8 cellular contexts compared by ENCODE assay signal in the genomic region with DNA sequence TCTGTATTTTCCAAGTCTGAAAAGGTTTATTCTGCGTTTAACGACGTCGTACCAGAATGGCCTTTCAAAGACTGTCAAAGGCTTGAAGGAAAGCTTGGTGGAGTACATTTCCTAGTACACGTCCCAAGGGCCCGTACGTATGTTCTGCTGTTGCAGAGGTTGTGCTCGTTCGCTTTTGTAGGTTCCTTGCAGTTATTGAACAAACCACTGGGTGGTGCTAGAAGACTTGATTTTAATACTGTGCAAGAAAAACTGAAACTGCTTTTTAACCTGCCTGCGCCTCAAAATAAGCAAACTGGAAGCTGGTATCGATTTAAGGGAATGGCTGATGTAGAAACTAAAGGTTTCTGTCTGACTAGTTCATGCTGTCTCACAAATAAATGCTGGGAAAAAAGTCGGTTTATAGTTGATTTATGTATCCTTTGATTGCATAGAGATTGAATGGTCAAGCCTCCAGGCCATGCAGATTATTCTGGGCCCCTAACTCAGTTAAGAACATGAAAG. TPM values are rescaled to one million over a fixed set of nuclear protein-coding genes. Genes with fewer than 3 reads are reported as not detected.
DNase-seq lines count a peak whose midpoint lies in the region; ATAC-seq, FAIRE-seq and TF ChIP-seq lines count a peak whose summit lies in the region.

No MANE protein-coding gene starts in this region.

- no peaks in the 10 kb centered on the region for H3K9me3 Mint-ChIP-seq in activated CD4-positive, alpha-beta memory T cell treated with anti-CD3 and anti-CD28 coated beads, Interleukin-2, amount 10 ng/mL, durations not matched to agents 7 days and 5 days
- H3K9me3 Mint-ChIP-seq in memory B cell: no peaks in the 10 kb centered on the region

- CTCF ChIA-PET in activated CD4-positive, alpha-beta memory T cell treated with anti-CD3 and anti-CD28 coated beads, Interleukin-2, amount 10 ng/mL, durations not matched to agents 7 days and 5 days (lab: Charles Lee): interaction anchor here (0.6 to 15.8 kb wide), 24 partner anchors 9 to 372 kb away, joined by 3 to 259 read pairs (median 4); no protein-coding TSS in a partner anchor

- H3K27me3 ChIP-seq in effector memory CD4-positive, alpha-beta T cell (replicated peaks; ENCODE audit: control insufficient read depth, insufficient read depth, low read length, poor library complexity, severe bottlenecking): no peaks in the 10 kb centered on the region

- peak; percentile 95 for FAIRE-seq in A204.1 (lab: Jason Lieb, UNC)

- peak overlapping the region; percentile 58 for H3K4me3 Mint-ChIP-seq in activated CD4-positive, alpha-beta memory T cell treated with anti-CD3 and anti-CD28 coated beads, Interleukin-2, amount 10 ng/mL, durations not matched to agents 7 days and 5 days
- no peak overlapping the region for H3K4me3 Mint-ChIP-seq in memory B cell

- peak overlapping the region; percentile 28 for H3K4me3 ChIP-seq in effector memory CD4-positive, alpha-beta T cell (ENCODE audit: insufficient read depth, low read depth, low read length, poor library complexity, severe bottlenecking)

- in situ Hi-C loops in GM13976 (cut with MboI; ENCODE audit: low sequenced_read_pairs, unreplicated experiment): loop anchor here (10.0 kb wide), 1 partner anchor 210 kb away; no protein-coding TSS in a partner anchor

- peak; percentile 65 for TF ChIP-seq CTCF in GM13976 (IDR thresholded peaks at IDR 0.05; ENCODE audit: borderline replicate concordance, control extremely low read depth, extremely low read depth, insufficient read depth, missing control alignments)

- no peaks in the 10 kb centered on the region for H3K27me3 Mint-ChIP-seq in activated CD4-positive, alpha-beta memory T cell treated with anti-CD3 and anti-CD28 coated beads, Interleukin-2, amount 10 ng/mL, durations not matched to agents 7 days and 5 days
- H3K27me3 Mint-ChIP-seq in memory B cell: no peaks in the 10 kb centered on the region

- ATAC-seq in HG03520 (IDR thresholded peaks at IDR 0.05; ENCODE audit: unreplicated experiment): peak; percentile 45
- ATAC-seq in memory B cell (ENCODE audit: low read depth): peak; percentile 72

- peak overlapping the region; percentile 46 for H3K27ac ChIP-seq in effector memory CD4-positive, alpha-beta T cell (ENCODE audit: insufficient read depth, low read length, poor library complexity, severe bottlenecking)

- DNase-seq in GM13976 (ENCODE audit: low spot score): peak; percentile 74
- DNase-seq in NCI-H774 (lab: John Stamatoyannopoulos, UW): peak; percentile 42
- DNase-seq in activated CD4-positive, alpha-beta memory T cell treated with anti-CD3 and anti-CD28 coated beads, Interleukin-2, amount 10 ng/mL, durations not matched to agents 7 days and 5 days: peak; percentile 75
- peak; percentile 27 to 66 (median 48) for DNase-seq in effector memory CD4-positive, alpha-beta T cell
- peak; percentile 72 to 82 for DNase-seq in memory B cell (ENCODE audit: low spot score in 2 of 2)
- peak; percentile 12 to 18 for DNase-seq in stimulated activated CD8-positive, alpha-beta memory T cell treated with anti-CD3 and anti-CD28 coated beads, Interleukin-7, amount 100 ng/mL, for 1 hour (ENCODE audit: low read depth in 2 of 2)

- peaks cover 83% of the 10 kb centered on the region for H3K4me1 Mint-ChIP-seq in activated CD4-positive, alpha-beta memory T cell treated with anti-CD3 and anti-CD28 coated beads, Interleukin-2, amount 10 ng/mL, durations not matched to agents 7 days and 5 days
- H3K4me1 Mint-ChIP-seq in memory B cell: peaks cover 53% of the 10 kb centered on the region

- peak overlapping the region; percentile 53 for H3K27ac Mint-ChIP-seq in activated CD4-positive, alpha-beta memory T cell treated with anti-CD3 and anti-CD28 coated beads, Interleukin-2, amount 10 ng/mL, durations not matched to agents 7 days and 5 days
- peak overlapping the region; percentile 23 for H3K27ac Mint-ChIP-seq in memory B cell

- no peaks in the 10 kb centered on the region for H3K9me3 ChIP-seq in effector memory CD4-positive, alpha-beta T cell (ENCODE audit: control insufficient read depth, low read length)

- H3K4me1 ChIP-seq in effector memory CD4-positive, alpha-beta T cell (ENCODE audit: control insufficient read depth, insufficient read depth, low read length, poor library complexity, severe bottlenecking): peaks cover 43% of the 10 kb centered on the region

- POLR2A ChIA-PET in activated CD4-positive, alpha-beta memory T cell treated with anti-CD3 and anti-CD28 coated beads, Interleukin-2, amount 10 ng/mL, durations not matched to agents 7 days and 5 days (lab: Charles Lee): interaction anchor here (0.8 to 1.9 kb wide), 7 partner anchors 11 to 257 kb away, joined by 3 to 12 read pairs (median 4); a partner anchor contains a TSS

- peaks cover 23% of the 10 kb centered on the region for H3K36me3 Mint-ChIP-seq in activated CD4-positive, alpha-beta memory T cell treated with anti-CD3 and anti-CD28 coated beads, Interleukin-2, amount 10 ng/mL, durations not matched to agents 7 days and 5 days (ENCODE audit: low read depth)
- H3K36me3 Mint-ChIP-seq in memory B cell: peaks cover 7% of the 10 kb centered on the region

- H3K36me3 ChIP-seq in effector memory CD4-positive, alpha-beta T cell (ENCODE audit: control insufficient read depth, insufficient read depth, low read length): no peaks in the 10 kb centered on the region

RNA-seq across cellular contexts. Expression of a gene that starts 54.6 kb away (rescaled TPM):
- 10 to 100 TPM; 92.2 to 94.4 TPM for total RNA-seq in activated CD4-positive, alpha-beta memory T cell treated with anti-CD3 and anti-CD28 coated beads, Interleukin-2, amount 10 ng/mL, durations not matched to agents 7 days and 5 days

Comparison
In these comparisons a context has a peak if more than half of its experiments do, and no peak if none do; other contexts are left out.
1. Peak in every context shown above with its lines: DNase-seq, ATAC-seq, H3K4me3 ChIP-seq and H3K27ac ChIP-seq.
2. DNase-seq: peak in every context shown above with its lines; median percentile 77 in memory B cell; 75 in activated CD4-positive, alpha-beta memory T cell treated with anti-CD3 and anti-CD28 coated beads, Interleukin-2, amount 10 ng/mL, durations not matched to agents 7 days and 5 days; 74 in GM13976; 48 in effector memory CD4-positive, alpha-beta T cell; 42 in NCI-H774; 15 in stimulated activated CD8-positive, alpha-beta memory T cell treated with anti-CD3 and anti-CD28 coated beads, Interleukin-7, amount 100 ng/mL, for 1 hour.